Comparison of ENCODE assay signal across 8 cellular contexts in genomic region chr14:105020815-105021655, GRCh38. TPM values are rescaled to one million over a fixed set of nuclear protein-coding genes. Genes with fewer than 3 reads are reported as not detected.
DNase-seq lines count a peak whose midpoint lies in the region; TF ChIP-seq lines count a peak whose summit lies in the region.

TSS of gene CDCA4 (minus strand) at chr14:105021083. CDS start at chr14:105011929, 9,154 bp downstream.

- peak within 1 kb of the TSS; percentile 73 for H2AFZ ChIP-seq in Loucy (ENCODE audit: low read length)
- H2AFZ ChIP-seq in neural cell (ENCODE audit: low read depth, low read length), result peak within 1 kb of the TSS; percentile 30

- H3K36me3 ChIP-seq in H7 (replicated peaks; ENCODE audit: control insufficient read depth, insufficient read depth, low read length) (peaks cover 3% of the 10 kb centered on the region), Loucy (ENCODE audit: insufficient read depth, low read length) (0 out of 2 replicates have a peak, but pooled peaks cover 5% of the 10 kb centered on the region), neural cell (ENCODE audit: insufficient read depth, low read length) (no peaks in the 10 kb centered on the region), stomach (no peaks in the 10 kb centered on the region)

- TF ChIP-seq EP300 in neural cell (conservative IDR thresholded peaks at IDR 0.05; ENCODE audit: poor library complexity, severe bottlenecking), result no peak
- no peak for TF ChIP-seq EP300 in stomach (IDR thresholded peaks at IDR 0.05)

- H3K27me3 ChIP-seq in H7 (ENCODE audit: control insufficient read depth, insufficient read depth, low read length) (no peaks in the 10 kb centered on the region), Loucy (ENCODE audit: insufficient read depth, low read length, poor library complexity, severe bottlenecking) (peaks cover 8% of the 10 kb centered on the region), neural cell (ENCODE audit: insufficient read depth, low read depth, low read length) (no peaks in the 10 kb centered on the region), stomach (no peaks in the 10 kb centered on the region)

- no peak for TF ChIP-seq POLR2A in stomach (IDR thresholded peaks at IDR 0.05)

- 0 to 1% (median 0%) methylated on average over 13 to 114 of the region's 115 CpGs for WGBS in stomach, 5 donors

- peaks cover 65% of the 10 kb centered on the region for H3K79me2 ChIP-seq in Loucy (ENCODE audit: insufficient read depth, low read length)
- H3K79me2 ChIP-seq in neural cell (replicated peaks; ENCODE audit: insufficient read depth, low read length), result peaks cover 35% of the 10 kb centered on the region

- no peaks in the 10 kb centered on the region for H3K9me2 ChIP-seq in Loucy (replicated peaks; ENCODE audit: low read depth, low read length)
- H3K9me2 ChIP-seq in neural cell (ENCODE audit: insufficient read depth, low read length), result no peaks in the 10 kb centered on the region

- H3K9me3 ChIP-seq in Loucy (ENCODE audit: insufficient read depth, low read depth, low read length), result no peaks in the 10 kb centered on the region
- no peaks in the 10 kb centered on the region for H3K9me3 ChIP-seq in neural cell (ENCODE audit: low read length)
- H3K9me3 ChIP-seq in stomach, result no peaks in the 10 kb centered on the region

- no peaks in the 10 kb centered on the region for H3F3A ChIP-seq in Loucy (ENCODE audit: low read depth)
- peaks cover 6% of the 10 kb centered on the region for H3F3A ChIP-seq in neural cell (ENCODE audit: insufficient read depth, low read length, poor library complexity, severe bottlenecking)

- H3K4me1 ChIP-seq in Loucy (ENCODE audit: insufficient read depth, low read length, poor library complexity, severe bottlenecking) (peaks cover 59% of the 10 kb centered on the region), stomach (peaks cover 22 to 56% (median 37%) of the 10 kb centered on the region in 4 donors)

- intact Hi-C loops in stomach (cut with DNase I; ENCODE audit: low total_unique reads), result loop anchor here (5.0 kb wide), 1 partner anchor 44 kb away; the partner anchor contains the start of gene AHNAK2

- H3K4me2 ChIP-seq in Loucy (ENCODE audit: low read depth, low read length, poor library complexity, severe bottlenecking) (peak within 1 kb of the TSS; percentile 96), neural cell (ENCODE audit: low read length) (peak within 1 kb of the TSS; percentile 99)

- TF ChIP-seq CTCF in Loucy (conservative IDR thresholded peaks at IDR 0.05; ENCODE audit: low read length) (no peak), fibroblast of the aortic adventitia (IDR thresholded peaks at IDR 0.05; ENCODE audit: insufficient read depth, low read length) (no peak), neural cell (IDR thresholded peaks at IDR 0.05; ENCODE audit: poor library complexity, severe bottlenecking) (peak; percentile 60), stomach (IDR thresholded peaks at IDR 0.05) (no peak)

- peak within 1 kb of the TSS; percentile 87 for H3K4me3 ChIP-seq in H7 (ENCODE audit: insufficient read depth, low read depth, low read length)
- H3K4me3 ChIP-seq in Loucy (ENCODE audit: low read length, poor library complexity, severe bottlenecking), result peak within 1 kb of the TSS; percentile 100
- peak within 1 kb of the TSS; percentile 86 for H3K4me3 ChIP-seq in fibroblast of the aortic adventitia (ENCODE audit: low read depth, low read length)
- H3K4me3 ChIP-seq in neural cell (ENCODE audit: low read length), result peak within 1 kb of the TSS; percentile 93
- peak within 1 kb of the TSS; percentile 89 to 95 (median 94) for H3K4me3 ChIP-seq in stomach

- DNase-seq in ELF-1 (ENCODE audit: low read depth, low spot score) (peak; percentile 96), H7 (peak; percentile 100), SHP77 (lab: John Stamatoyannopoulos, UW) (peak; percentile 95 to 98), fibroblast of the aortic adventitia (ENCODE audit: low read depth) (peak; percentile 92), stomach (peak; percentile 99)
- peak; percentile 99 for DNase-seq in activated effector memory CD4-positive, alpha-beta T cell treated with Interleukin-2 at 50 U/mL for 16 hours

- H3K27ac ChIP-seq in neural cell (ENCODE audit: low read length), result peak within 1 kb of the TSS; percentile 49
- H3K27ac ChIP-seq in stomach, result peak within 1 kb of the TSS; percentile 85 to 94 (median 87)

- H4K20me1 ChIP-seq in Loucy (ENCODE audit: insufficient read depth, low read length, poor library complexity, severe bottlenecking) (peaks cover 42% of the 10 kb centered on the region), neural cell (ENCODE audit: insufficient read depth) (no peaks in the 10 kb centered on the region)

- TF ChIP-seq RAD21 in neural cell (conservative IDR thresholded peaks at IDR 0.05), result peak; percentile 44

- H3K9ac ChIP-seq in Loucy (ENCODE audit: low read depth, low read length, poor library complexity, severe bottlenecking), result peak within 1 kb of the TSS; percentile 100
- peak within 1 kb of the TSS; percentile 68 for H3K9ac ChIP-seq in neural cell (ENCODE audit: low read length)

TF ChIP-seq in neural cell, 6 proteins besides CTCF, POLR2A, EP300 and RAD21:
- TF ChIP-seq POLR2AphosphoS5 (IDR thresholded peaks at IDR 0.05) (peak; percentile 70), SMC3 (conservative IDR thresholded peaks at IDR 0.05; ENCODE audit: poor library complexity) (peak; percentile 22), TAF1 (IDR thresholded peaks at IDR 0.05; ENCODE audit: low read depth) (peak; percentile 5), EZH2 (IDR thresholded peaks at IDR 0.05; ENCODE audit: borderline replicate concordance, insufficient read depth, low read length, poor library complexity, severe bottlenecking) (no peak)

RNA-seq across cellular contexts. Expression of gene CDCA4, which starts in this region (rescaled TPM):
- total RNA-seq in H7 (2014; rRNA removed; shearing (Covaris generic)), result 99.0 and 111 TPM in 2 replicates
- total RNA-seq in fibroblast of the aortic adventitia (ENCODE audit: low replicate concordance) (4.0 and 41.1 TPM in 2 replicates), stomach (10 to 100 TPM in 2 of 5 donors, 1 to 10 TPM in 3; 2.9 to 12.3 (median 4.5) TPM)
- polyA plus RNA-seq in neural cell (5.4 and 9.1 TPM in 2 replicates), stomach (1 to 10 TPM; 4.7 to 9.4 (median 8.0) TPM)
- 13.6 and 15.7 TPM in 2 replicates for polyA minus RNA-seq in neural cell

Comparison
In these comparisons a context has a peak if more than half of its experiments do, and no peak if none do; other contexts are left out.
1. Peak in every context shown above with its lines: DNase-seq, H3K4me3 ChIP-seq and H3K27ac ChIP-seq.